ENCODE assay signal across 1 cellular context in the genomic region with DNA sequence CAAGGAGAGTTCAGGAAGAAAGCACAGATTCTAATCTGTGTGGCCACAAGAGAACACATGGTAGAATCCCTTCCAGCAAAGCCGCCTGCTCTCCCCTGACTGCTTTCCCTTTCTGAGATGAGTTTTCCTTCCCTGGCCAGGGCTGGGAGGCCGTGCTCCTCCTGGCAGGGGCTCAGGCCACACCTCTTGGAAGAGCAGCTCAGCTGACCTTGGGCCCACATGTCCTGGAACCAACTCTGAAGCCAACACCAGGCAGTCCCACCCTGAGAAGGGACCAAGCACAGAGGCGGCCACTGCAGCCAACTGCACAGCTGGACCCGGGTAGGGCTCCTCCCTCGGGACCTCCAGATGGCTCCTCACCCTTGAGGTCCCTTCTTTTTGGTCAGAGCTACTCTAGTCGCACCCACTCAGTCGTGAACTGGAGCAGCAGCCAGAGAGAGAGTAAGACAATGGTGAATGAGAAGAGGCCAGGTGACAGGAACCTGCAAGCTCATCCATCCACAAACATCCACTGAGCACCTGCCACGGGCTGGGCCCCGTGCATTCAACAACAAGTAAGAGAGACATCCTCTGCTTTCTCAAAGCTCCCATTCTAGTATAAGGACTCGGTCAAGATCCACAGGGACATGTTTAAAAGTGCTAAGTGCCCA.
TF ChIP-seq lines count a peak whose summit lies in the region.

No MANE protein-coding gene starts in this region.

TF ChIP-seq in GM23338, 12 proteins besides CTCF, POLR2A, EP300 and RAD21 (continued from another document):
- TF ChIP-seq, protein P1, sequence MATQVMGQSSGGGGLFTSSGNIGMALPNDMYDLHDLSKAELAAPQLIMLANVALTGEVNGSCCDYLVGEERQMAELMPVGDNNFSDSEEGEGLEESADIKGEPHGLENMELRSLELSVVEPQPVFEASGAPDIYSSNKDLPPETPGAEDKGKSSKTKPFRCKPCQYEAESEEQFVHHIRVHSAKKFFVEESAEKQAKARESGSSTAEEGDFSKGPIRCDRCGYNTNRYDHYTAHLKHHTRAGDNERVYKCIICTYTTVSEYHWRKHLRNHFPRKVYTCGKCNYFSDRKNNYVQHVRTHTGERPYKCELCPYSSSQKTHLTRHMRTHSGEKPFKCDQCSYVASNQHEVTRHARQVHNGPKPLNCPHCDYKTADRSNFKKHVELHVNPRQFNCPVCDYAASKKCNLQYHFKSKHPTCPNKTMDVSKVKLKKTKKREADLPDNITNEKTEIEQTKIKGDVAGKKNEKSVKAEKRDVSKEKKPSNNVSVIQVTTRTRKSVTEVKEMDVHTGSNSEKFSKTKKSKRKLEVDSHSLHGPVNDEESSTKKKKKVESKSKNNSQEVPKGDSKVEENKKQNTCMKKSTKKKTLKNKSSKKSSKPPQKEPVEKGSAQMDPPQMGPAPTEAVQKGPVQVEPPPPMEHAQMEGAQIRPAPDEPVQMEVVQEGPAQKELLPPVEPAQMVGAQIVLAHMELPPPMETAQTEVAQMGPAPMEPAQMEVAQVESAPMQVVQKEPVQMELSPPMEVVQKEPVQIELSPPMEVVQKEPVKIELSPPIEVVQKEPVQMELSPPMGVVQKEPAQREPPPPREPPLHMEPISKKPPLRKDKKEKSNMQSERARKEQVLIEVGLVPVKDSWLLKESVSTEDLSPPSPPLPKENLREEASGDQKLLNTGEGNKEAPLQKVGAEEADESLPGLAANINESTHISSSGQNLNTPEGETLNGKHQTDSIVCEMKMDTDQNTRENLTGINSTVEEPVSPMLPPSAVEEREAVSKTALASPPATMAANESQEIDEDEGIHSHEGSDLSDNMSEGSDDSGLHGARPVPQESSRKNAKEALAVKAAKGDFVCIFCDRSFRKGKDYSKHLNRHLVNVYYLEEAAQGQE (IDR thresholded peaks at IDR 0.05; ENCODE audit: unreplicated experiment) = no peak
- no peak for TF ChIP-seq ZNF114 (CRISPR knock-in tag; IDR thresholded peaks at IDR 0.05)
- no peak for TF ChIP-seq EZH2phosphoT487 (IDR thresholded peaks at IDR 0.05; ENCODE audit: unreplicated experiment)
